18 cellular contexts compared by ENCODE assay signal in genomic region chr1:117815105-117815812, GRCh38.
A peak's percentile ranks its signal among the peaks of the same experiment; 100 is the strongest.
DNase-seq lines count a peak whose midpoint lies in the region; ATAC-seq, FAIRE-seq and TF ChIP-seq lines count a peak whose summit lies in the region.
"Had no signal": no experiment of that assay in that cellular context is flagged by ENCODE, and none has a peak within 500 bp of the region (broad histone marks: within the 10 kb centered on the region; RNA-seq: fewer than 3 reads in every experiment).

No MANE protein-coding gene starts in this region.

- H3K27ac ChIP-seq in GM23248 = no peak overlapping the region
- peak overlapping the region; percentile 32 to 60 for H3K27ac ChIP-seq in ascending aorta
- H3K27ac ChIP-seq in stomach smooth muscle (ENCODE audit: low read length) = peak overlapping the region; percentile 84
- H3K27ac ChIP-seq in heart right ventricle = no peak overlapping the region
- H3K27ac ChIP-seq: epithelial cell of prostate, ovary, PC-9, SK-N-MC had no signal

- peak; percentile 60 for DNase-seq in GM23248
- DNase-seq in ascending aorta (ENCODE audit: low spot score in 2 of 2) = no peak
- peak; percentile 45 for DNase-seq in fibroblast of villous mesenchyme (ENCODE audit: low read depth)
- no peak for DNase-seq in HTR-8/SVneo (ENCODE audit: insufficient read length, low spot score)
- DNase-seq in GM20000 (ENCODE audit: low spot score) = no peak
- DNase-seq in heart right ventricle = no peak
- no peak for DNase-seq in NCI-H526 (lab: John Stamatoyannopoulos, UW)
- DNase-seq: activated CD4-positive, alpha-beta T cell treated with anti-CD3 and anti-CD28 coated beads, Interleukin-2, amount 10 ng/mL, durations not matched to agents 24 days and 14 days; activated naive CD8-positive, alpha-beta T cell treated with anti-CD3 and anti-CD28 coated beads, Interleukin-2, amount 10 ng/mL, durations not matched to agents 7 days and 5 days; activated T-cell treated with anti-CD3 and anti-CD28 coated beads, Interleukin-2, amount 50 U/mL, for 24 hours; cerebellar nuclear complex; mucosa of descending colon; NCI-H2081; ovary; PC-9 had no signal

- no peaks in the 10 kb centered on the region for H4K20me1 ChIP-seq in GM23248 (ENCODE audit: insufficient read depth)

- no peaks in the 10 kb centered on the region for H3K9me2 ChIP-seq in GM23248 (ENCODE audit: insufficient read depth)

- H3K36me3 ChIP-seq in GM23248 (ENCODE audit: low read depth) = no peaks in the 10 kb centered on the region
- H3K36me3 ChIP-seq in ascending aorta = no peaks in the 10 kb centered on the region
- H3K36me3 ChIP-seq in stomach smooth muscle (ENCODE audit: control insufficient read depth in 2 of 2, insufficient read depth in 2 of 2, low read length in 2 of 2) = no peaks in the 10 kb centered on the region
- H3K36me3 ChIP-seq in heart right ventricle = no peaks in the 10 kb centered on the region
- H3K36me3 ChIP-seq: ovary had no signal

- in situ Hi-C loops in GM23248 (cut with MboI) = no loop called here

- TF ChIP-seq CTCF in ascending aorta (IDR thresholded peaks at IDR 0.05) (no peak), fibroblast of villous mesenchyme (IDR thresholded peaks at IDR 0.05; ENCODE audit: insufficient read depth, low read depth, low read length) (no peak), GM20000 (IDR thresholded peaks at IDR 0.05; ENCODE audit: extremely low read depth, missing control alignments) (no peak), heart right ventricle (IDR thresholded peaks at IDR 0.05) (no peak)

- FAIRE-seq in HTR-8/SVneo (lab: Jason Lieb, UNC) = no peak

- H3K27me3 ChIP-seq in GM23248 (replicated peaks; ENCODE audit: insufficient read depth) (no peaks in the 10 kb centered on the region), ascending aorta (no peaks in the 10 kb centered on the region), stomach smooth muscle (ENCODE audit: control insufficient read depth in 1 of 2, insufficient read depth in 2 of 2, low read length in 2 of 2) (no peaks in the 10 kb centered on the region), heart right ventricle (no peaks in the 10 kb centered on the region)
- H3K27me3 ChIP-seq: ovary had no signal

- H3K4me2 ChIP-seq in GM23248 (ENCODE audit: unreplicated experiment) = peak overlapping the region; percentile 6
- H3K4me2 ChIP-seq: PC-9 had no signal

- H3K4me1 ChIP-seq in GM23248 (ENCODE audit: insufficient read depth) (peaks cover 27% of the 10 kb centered on the region), ascending aorta (peaks cover 0 to 22% of the 10 kb centered on the region in 2 donors), stomach smooth muscle (ENCODE audit: control insufficient read depth, insufficient read depth, low read length) (peaks cover 34% of the 10 kb centered on the region), heart right ventricle (peaks cover 0 to 12% (median 0%) of the 10 kb centered on the region in 9 donors)

- H3K9ac ChIP-seq in GM23248 (no peak overlapping the region), stomach smooth muscle (ENCODE audit: low read length in 2 of 2) (no peak overlapping the region)

- H3K9me3 ChIP-seq in GM23248 (ENCODE audit: low read depth) = no peaks in the 10 kb centered on the region
- no peaks in the 10 kb centered on the region for H3K9me3 ChIP-seq in ascending aorta
- no peaks in the 10 kb centered on the region for H3K9me3 ChIP-seq in stomach smooth muscle (ENCODE audit: control insufficient read depth in 2 of 2, low read length in 2 of 2)
- no peaks in the 10 kb centered on the region for H3K9me3 ChIP-seq in heart right ventricle
- H3K9me3 ChIP-seq: mucosa of descending colon, ovary had no signal

- intact Hi-C loops in ascending aorta (cut with DNase I) = no loop called here
- intact Hi-C loops in heart right ventricle (cut with DNase I) = no loop called here

- WGBS in GM23248 (ENCODE audit: low coverage in 1 of 2, low lambda C conversion rate in 2 of 2, missing lambda C conversion rate in 2 of 2), 2 experiments = 87 to 88% methylated on average over 6 of the region's 6 CpGs
- WGBS in heart right ventricle, 2 donors = 86 to 89% methylated on average over 6 of the region's 6 CpGs

- 0 out of 2 replicates have a peak, but pooled peaks cover 4% of the 10 kb centered on the region for H3F3A ChIP-seq in GM23248 (ENCODE audit: insufficient read depth)

- no peak for ATAC-seq in heart right ventricle
- ATAC-seq: mucosa of descending colon had no signal

- no peaks in the 10 kb centered on the region for H3K79me2 ChIP-seq in GM23248 (ENCODE audit: insufficient read depth)

- H3K4me3 ChIP-seq in GM23248 = no peak overlapping the region
- no peak overlapping the region for H3K4me3 ChIP-seq in ascending aorta
- H3K4me3 ChIP-seq in fibroblast of villous mesenchyme (ENCODE audit: low read depth, low read length) = no peak overlapping the region
- H3K4me3 ChIP-seq in stomach smooth muscle (ENCODE audit: low read length in 2 of 2) = no peak overlapping the region
- no peak overlapping the region for H3K4me3 ChIP-seq in heart right ventricle
- H3K4me3 ChIP-seq: mucosa of descending colon, ovary, PC-9, SK-N-MC had no signal

- H2AFZ ChIP-seq in GM23248 = no peak overlapping the region
- H2AFZ ChIP-seq: PC-9 had no signal

Comparison
In these comparisons a context has a peak if more than half of its experiments do, and no peak if none do; other contexts are left out.
1. DNase-seq: peak in GM23248 (single experiment) and fibroblast of villous mesenchyme (single experiment); none in ascending aorta (0 of 2), HTR-8/SVneo (single experiment), GM20000 (single experiment), heart right ventricle (0 of 2) and NCI-H526 (0 of 2).
2. H3K27ac ChIP-seq: peak in ascending aorta (2 of 2) and stomach smooth muscle (single experiment); none in GM23248 (single experiment) and heart right ventricle (0 of 10).